Comparison of ENCODE assay signal across 11 cellular contexts in genomic region chr6:110534731-110535164, GRCh38. TPM values are rescaled to one million over a fixed set of nuclear protein-coding genes. Genes with fewer than 3 reads are reported as not detected.
DNase-seq lines count a peak whose midpoint lies in the region; ATAC-seq and TF ChIP-seq lines count a peak whose summit lies in the region.
"Had no signal": no experiment of that assay in that cellular context is flagged by ENCODE, and none has a peak within 500 bp of the region (broad histone marks: within the 10 kb centered on the region; RNA-seq: fewer than 3 reads in every experiment).

No MANE protein-coding gene starts in this region.

- CTCF ChIA-PET in mammary epithelial cell (lab: Charles Lee; ENCODE audit: low non-redundant PET): interaction anchor here (0.9 kb wide), 1 partner anchor 88 kb away, joined by 5 read pairs; no protein-coding TSS in a partner anchor
- CTCF ChIA-PET in CD8-positive, alpha-beta memory T cell (lab: Charles Lee): no interaction called here

- BruUV-seq in mammary epithelial cell (replicated peaks; lab: Mats Ljungman, UMichigan): no TSS peak

- no peak overlapping the region for H3K4me2 ChIP-seq in mammary epithelial cell (ENCODE audit: insufficient read depth, low read depth, low read length)

- H3K4me3 ChIP-seq in mammary epithelial cell (replicated peaks in 1 of 3; ENCODE audit: insufficient read depth in 1 of 3, low read depth in 2 of 3, low read length in 3 of 3) (no peak overlapping the region), left lung (no peak overlapping the region), suprapubic skin (no peak overlapping the region), psoas muscle (no peak overlapping the region)
- H3K4me3 ChIP-seq in CD8-positive, alpha-beta memory T cell (ENCODE audit: low read length): no peak overlapping the region
- H3K4me3 ChIP-seq: ascending aorta had no signal

- TF ChIP-seq EP300 in suprapubic skin (IDR thresholded peaks at IDR 0.05): no peak

- peaks cover 39% of the 10 kb centered on the region for H3K4me1 ChIP-seq in mammary epithelial cell (ENCODE audit: insufficient read depth, low read length)
- peaks cover 4 to 15% of the 10 kb centered on the region in 2 donors for H3K4me1 ChIP-seq in left lung
- H3K4me1 ChIP-seq in suprapubic skin: peaks cover 14% of the 10 kb centered on the region
- H3K4me1 ChIP-seq in CD8-positive, alpha-beta memory T cell (ENCODE audit: insufficient read depth, low read length): no peaks in the 10 kb centered on the region
- H3K4me1 ChIP-seq in psoas muscle: no peaks in the 10 kb centered on the region
- H3K4me1 ChIP-seq: ascending aorta had no signal

- TF ChIP-seq POLR2A in suprapubic skin (IDR thresholded peaks at IDR 0.05): no peak

- 15% methylated on average over 2 of the region's 2 CpGs for WGBS in mammary epithelial cell (ENCODE audit: low coverage, missing lambda C conversion rate)
- 73% methylated on average over 2 of the region's 2 CpGs for WGBS in suprapubic skin
- 76 to 81% (median 77%) methylated on average over 2 of the region's 2 CpGs for WGBS in psoas muscle, 3 donors

- peaks cover 10 to 30% (median 26%) of the 10 kb centered on the region in 3 donors for H3K4me1 Mint-ChIP-seq in CD8-positive, alpha-beta memory T cell

- H3K36me3 ChIP-seq in mammary epithelial cell (ENCODE audit: insufficient read depth, low read length): no peaks in the 10 kb centered on the region
- no peaks in the 10 kb centered on the region for H3K36me3 ChIP-seq in left lung
- H3K36me3 ChIP-seq in suprapubic skin: no peaks in the 10 kb centered on the region
- H3K36me3 ChIP-seq in CD8-positive, alpha-beta memory T cell (ENCODE audit: insufficient read depth, low read length): no peaks in the 10 kb centered on the region
- H3K36me3 ChIP-seq in psoas muscle (ENCODE audit: insufficient read depth in 1 of 2, low read depth in 1 of 2): no peaks in the 10 kb centered on the region
- H3K36me3 ChIP-seq: ascending aorta had no signal

- dilution Hi-C loops in mammary epithelial cell (cut with HindIII; ENCODE audit: low sequenced_read_pairs): loop anchor here (5.0 to 10.0 kb wide), 4 partner anchors 143 to 450 kb away; partner anchors contain the start of genes GTF3C6 and RPF2

- H3K27me3 Mint-ChIP-seq in CD8-positive, alpha-beta memory T cell: peaks cover 0 to under 1% of the 10 kb centered on the region in 2 donors

- intact Hi-C loops in mammary epithelial cell (cut with micrococcal nuclease) (no loop called here), left lung (cut with DNase I) (loop anchor here in 1 of 2 donors (10.0 kb wide), 1 partner anchor 410 kb away; no protein-coding TSS in a partner anchor), psoas muscle (cut with DNase I) (loop anchor here in 1 of 2 donors (10.0 kb wide), 1 partner anchor 150 kb away; no protein-coding TSS in a partner anchor)

- no peaks in the 10 kb centered on the region for H3K79me2 ChIP-seq in mammary epithelial cell (ENCODE audit: insufficient read depth, low read length)

- H4K20me1 ChIP-seq in mammary epithelial cell (ENCODE audit: insufficient read depth, low read length): no peaks in the 10 kb centered on the region

- H3K27ac Mint-ChIP-seq in CD8-positive, alpha-beta memory T cell: peak overlapping the region in 1 of 8 donors; percentile 43

- H3K9me3 Mint-ChIP-seq in CD8-positive, alpha-beta memory T cell: peaks cover 0 to 6% (median 2%) of the 10 kb centered on the region in 5 donors

- peak; percentile 70 for DNase-seq in AG08395 (ENCODE audit: low spot score)
- DNase-seq in mammary epithelial cell: peak; percentile 80
- no peak for DNase-seq in left lung
- DNase-seq in NCI-H2081 treated with DMSO at 0.1 percent for 48 hours (lab: John Stamatoyannopoulos, UW): no peak
- no peak for DNase-seq in suprapubic skin (ENCODE audit: low spot score in 2 of 2)
- no peak for DNase-seq in CD8-positive, alpha-beta memory T cell
- no peak for DNase-seq in psoas muscle

- H3K9me3 ChIP-seq in mammary epithelial cell (replicated peaks; ENCODE audit: insufficient read depth, low read length): peaks cover 25% of the 10 kb centered on the region
- H3K9me3 ChIP-seq in left lung: no peaks in the 10 kb centered on the region
- H3K9me3 ChIP-seq in suprapubic skin: no peaks in the 10 kb centered on the region
- no peaks in the 10 kb centered on the region for H3K9me3 ChIP-seq in CD8-positive, alpha-beta memory T cell (ENCODE audit: low read length)
- no peaks in the 10 kb centered on the region for H3K9me3 ChIP-seq in psoas muscle
- H3K9me3 ChIP-seq: ascending aorta had no signal

- in situ Hi-C loops in mammary epithelial cell (cut with MboI; ENCODE audit: low sequenced_read_pairs in 2 of 2): loop anchor here in 1 of 2 donors (5.0 to 10.0 kb wide), 2 partner anchors 340 to 463 kb away; partner anchors contain the start of gene AMD1

- H3K27ac ChIP-seq in mammary epithelial cell (ENCODE audit: insufficient read depth, low read depth, low read length) (no peak overlapping the region), left lung (no peak overlapping the region), suprapubic skin (no peak overlapping the region), psoas muscle (no peak overlapping the region)
- H3K27ac ChIP-seq in CD8-positive, alpha-beta memory T cell (ENCODE audit: low read depth, low read length): no peak overlapping the region
- H3K27ac ChIP-seq: ascending aorta, RWPE1 had no signal

- POLR2A ChIA-PET in CD8-positive, alpha-beta memory T cell (lab: Charles Lee): no interaction called here

- no peak overlapping the region for H3K4me3 Mint-ChIP-seq in CD8-positive, alpha-beta memory T cell

- H3K36me3 Mint-ChIP-seq in CD8-positive, alpha-beta memory T cell: peaks cover 0 to 4% (median 0%) of the 10 kb centered on the region in 3 donors

- ATAC-seq in left lung (peak; percentile 25), psoas muscle (no peak)

- TF ChIP-seq CTCF in LNCAP (IDR thresholded peaks at IDR 0.05): peak; percentile 36; the same call in 1 of the 2 replicates
- TF ChIP-seq CTCF in mammary epithelial cell (conservative IDR thresholded peaks at IDR 0.05 in 1 of 2, IDR thresholded peaks at IDR 0.05 in 1 of 2; ENCODE audit: extremely low read depth in 1 of 2, insufficient read depth in 1 of 2, low read depth in 1 of 2, low read length in 2 of 2): peak in 1 of 2 donors; percentile 31
- no peak for TF ChIP-seq CTCF in left lung (IDR thresholded peaks at IDR 0.05)
- no peak for TF ChIP-seq CTCF in suprapubic skin (IDR thresholded peaks at IDR 0.05)
- TF ChIP-seq CTCF in psoas muscle (IDR thresholded peaks at IDR 0.05): no peak

- H3K27me3 ChIP-seq in mammary epithelial cell (ENCODE audit: insufficient read depth, low read length) (no peaks in the 10 kb centered on the region), left lung (no peaks in the 10 kb centered on the region), suprapubic skin (no peaks in the 10 kb centered on the region), psoas muscle (ENCODE audit: insufficient read depth in 3 of 3, low read length in 2 of 3) (no peaks in the 10 kb centered on the region)
- no peaks in the 10 kb centered on the region for H3K27me3 ChIP-seq in CD8-positive, alpha-beta memory T cell (ENCODE audit: insufficient read depth, low read length, poor library complexity, severe bottlenecking)
- H3K27me3 ChIP-seq: ascending aorta had no signal

- peak overlapping the region; percentile 0 for H2AFZ ChIP-seq in mammary epithelial cell (ENCODE audit: low read depth, low read length)

- H3K9ac ChIP-seq in mammary epithelial cell (ENCODE audit: insufficient read depth, low read length): no peak overlapping the region

RNA-seq across cellular contexts. Expression of gene SLC22A16, which starts 58.3 kb away (rescaled TPM):
- under 1 TPM in 1 of 2 donors, not detected in 1; under 0.01 TPM for total RNA-seq in mammary epithelial cell
- not detected for polyA plus RNA-seq in mammary epithelial cell
- polyA minus RNA-seq in mammary epithelial cell: not detected
- total RNA-seq in left lung: 1 to 10 TPM in 1 of 2 donors, under 1 TPM in 1; 0.52 to 5.4 TPM
- total RNA-seq in suprapubic skin: not detected
- not detected for total RNA-seq in CD8-positive, alpha-beta memory T cell
- polyA plus RNA-seq in CD8-positive, alpha-beta memory T cell: not detected
- not detected for total RNA-seq in psoas muscle
- under 1 TPM in 2 of 3 donors, not detected in 1; 0.03 to 0.07 TPM for polyA plus RNA-seq in psoas muscle
- total RNA-seq: ascending aorta, pulmonary artery endothelial cell had no signal

Comparison
In these comparisons a context has a peak if more than half of its experiments do, and no peak if none do; other contexts are left out.
1. DNase-seq: peak in AG08395 (single experiment) and mammary epithelial cell (single experiment); none in left lung (0 of 2), NCI-H2081 treated with DMSO at 0.1 percent for 48 hours (single experiment), suprapubic skin (0 of 2), CD8-positive, alpha-beta memory T cell (0 of 5) and psoas muscle (0 of 2).